ENCODE assay signal across 8 cellular contexts in the genomic region with DNA sequence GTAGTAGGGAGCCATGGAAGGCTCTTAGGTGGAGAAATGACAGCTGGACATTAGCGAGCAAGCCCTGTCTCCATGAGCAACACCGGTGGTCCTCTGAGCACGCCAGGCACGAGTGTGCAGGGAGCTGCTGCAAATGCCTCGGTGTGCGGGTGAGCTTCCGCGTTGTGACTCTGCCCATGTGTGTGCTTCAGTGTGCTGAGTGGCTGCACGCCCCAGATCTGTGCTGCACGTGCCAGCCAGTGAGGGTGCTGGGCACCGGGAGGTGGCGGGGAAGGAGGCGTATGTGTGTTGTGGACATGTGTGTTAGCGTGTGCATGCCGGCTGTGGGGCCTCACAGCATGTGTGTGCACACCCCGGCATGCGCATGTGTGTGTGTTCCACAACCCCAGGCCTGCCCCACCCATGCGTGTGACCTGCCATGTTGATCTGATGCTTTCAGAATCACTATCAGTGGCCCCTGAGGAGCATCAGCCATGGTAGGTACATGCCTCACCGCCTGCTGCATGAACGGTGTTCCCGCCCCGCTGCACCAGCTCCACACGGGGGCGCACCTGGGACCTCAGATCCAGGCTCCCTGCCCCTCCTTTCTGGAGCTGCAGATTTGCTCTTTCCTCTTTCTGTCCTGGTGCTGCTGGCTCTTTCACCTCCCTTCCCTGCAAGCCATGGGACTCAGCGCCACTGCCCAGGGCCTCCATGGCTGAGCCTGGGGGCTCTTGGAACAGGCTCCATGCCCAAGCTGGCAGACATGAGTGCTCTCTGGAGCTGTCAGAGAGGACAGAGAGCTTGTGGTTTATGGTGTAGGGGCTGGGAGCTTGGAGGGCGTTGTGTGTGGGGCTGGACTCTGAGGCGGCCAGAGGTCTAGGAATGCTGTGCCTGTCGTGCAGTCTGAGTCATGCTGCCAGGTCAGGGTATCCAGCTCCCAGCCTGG.
DNase-seq lines count a peak whose midpoint lies in the region; ATAC-seq lines count a peak whose summit lies in the region.

No MANE protein-coding gene starts in this region.

- DNase-seq in NCI-H2227 (lab: John Stamatoyannopoulos, UW; ENCODE audit: unreplicated experiment) (peak; percentile 40), NCI-H2227 treated with DMSO at 0.1 percent for 48 hours (lab: John Stamatoyannopoulos, UW) (no peak), NCI-H1930 (lab: John Stamatoyannopoulos, UW) (peak; percentile 27 to 69), activated T-cell treated with anti-CD3 and anti-CD28 coated beads for 24 hours (ENCODE audit: low read depth) (peak; percentile 36), hepatic stellate cell (ENCODE audit: low spot score) (peak; percentile 67), SHP77 treated with DMSO at 0.1 percent for 48 hours (lab: John Stamatoyannopoulos, UW) (no peak)
- peak; percentile 21 for DNase-seq in stimulated activated CD8-positive, alpha-beta memory T cell treated with anti-CD3 and anti-CD28 coated beads, Interleukin-12 subunit alpha, Interleukin-12 subunit beta, amount 100 ng/mL, for 24 hours (ENCODE audit: extremely low read depth)

- ATAC-seq in GM18519 (IDR thresholded peaks at IDR 0.05; ENCODE audit: low FRiP score, unreplicated experiment) = no peak

Comparison
In these comparisons a context has a peak if more than half of its experiments do, and no peak if none do; other contexts are left out.
1. DNase-seq: peak in NCI-H2227 (single experiment), NCI-H1930 (2 of 2), activated T-cell treated with anti-CD3 and anti-CD28 coated beads for 24 hours (single experiment), hepatic stellate cell (single experiment) and stimulated activated CD8-positive, alpha-beta memory T cell treated with anti-CD3 and anti-CD28 coated beads, Interleukin-12 subunit alpha, Interleukin-12 subunit beta, amount 100 ng/mL, for 24 hours (single experiment); none in NCI-H2227 treated with DMSO at 0.1 percent for 48 hours (single experiment) and SHP77 treated with DMSO at 0.1 percent for 48 hours (single experiment).